13 cellular contexts compared by ENCODE assay signal in the genomic region with DNA sequence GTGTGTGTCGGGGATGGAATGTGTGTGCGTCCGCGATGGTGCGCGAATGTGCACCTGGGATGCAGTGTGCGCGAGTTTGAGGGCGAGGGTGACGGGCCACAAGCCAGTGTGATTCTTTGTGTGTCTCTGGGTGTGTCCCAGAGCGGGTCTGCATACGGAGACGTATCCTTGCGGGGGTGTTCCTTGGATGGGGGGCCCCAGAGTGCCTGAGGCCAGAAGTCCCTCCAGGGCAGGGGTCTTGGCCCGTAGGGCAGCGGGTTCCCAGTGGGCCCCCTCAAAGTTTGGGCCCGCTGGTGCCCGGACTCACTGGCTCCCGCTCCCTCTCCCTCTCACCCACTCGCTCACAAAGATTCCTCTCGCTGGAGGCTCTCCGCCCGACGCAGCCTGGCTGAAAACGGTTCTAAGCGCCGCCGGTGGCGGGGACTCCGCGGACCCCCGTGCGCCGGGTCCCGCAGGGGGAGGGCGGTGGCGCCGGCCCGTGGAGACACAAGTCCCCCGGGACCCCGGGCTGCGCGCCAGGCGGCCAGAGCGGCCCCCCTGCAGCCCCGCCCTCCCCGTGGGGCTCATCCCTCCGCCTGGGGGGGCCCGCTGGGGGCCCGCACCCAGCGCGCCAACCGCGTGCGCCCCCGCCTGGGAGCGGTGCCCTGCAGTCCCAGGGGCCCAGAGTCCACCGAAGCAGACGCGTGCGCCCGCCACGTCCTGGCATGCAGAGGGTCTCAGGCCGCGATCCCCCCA. TPM values are rescaled to one million over a fixed set of nuclear protein-coding genes. Genes with fewer than 3 reads are reported as not detected.
DNase-seq lines count a peak whose midpoint lies in the region; ATAC-seq and TF ChIP-seq lines count a peak whose summit lies in the region.
"Had no signal": no experiment of that assay in that cellular context is flagged by ENCODE, and none has a peak within 500 bp of the region (broad histone marks: within the 10 kb centered on the region; RNA-seq: fewer than 3 reads in every experiment).

No MANE protein-coding gene starts in this region.

- 1 to 3% (median 2%) methylated on average over 25 to 65 of the region's 65 CpGs for WGBS in heart left ventricle, 4 donors

- H3K36me3 Mint-ChIP-seq in memory B cell = no peaks in the 10 kb centered on the region
- H3K36me3 Mint-ChIP-seq in CD4-positive, alpha-beta T cell (ENCODE audit: low read depth) = no peaks in the 10 kb centered on the region

- H3K4me1 ChIP-seq in heart left ventricle (peaks cover 0 to 47% (median 17%) of the 10 kb centered on the region in 12 donors), upper lobe of right lung (peaks cover 25% of the 10 kb centered on the region)
- H3K4me1 ChIP-seq: BE2C had no signal

- H3K9me3 ChIP-seq in heart left ventricle (no peaks in the 10 kb centered on the region), upper lobe of right lung (no peaks in the 10 kb centered on the region)
- no peaks in the 10 kb centered on the region for H3K9me3 ChIP-seq in CD4-positive, alpha-beta T cell (ENCODE audit: control insufficient read depth, low read length)
- H3K9me3 ChIP-seq: BE2C, Peyer's patch had no signal

- CTCF ChIA-PET in CD4-positive, alpha-beta T cell (lab: Charles Lee) = no interaction called here

- H3K36me3 ChIP-seq in heart left ventricle (no peaks in the 10 kb centered on the region), upper lobe of right lung (no peaks in the 10 kb centered on the region)
- H3K36me3 ChIP-seq: BE2C, Peyer's patch had no signal

- no peak for TF ChIP-seq CTCF in heart left ventricle (IDR thresholded peaks at IDR 0.05)
- no peak for TF ChIP-seq CTCF in upper lobe of right lung (IDR thresholded peaks at IDR 0.05)
- TF ChIP-seq CTCF in CD4-positive, alpha-beta T cell (IDR thresholded peaks at IDR 0.05) = no peak

- H3K4me3 ChIP-seq in heart left ventricle (peak overlapping the region in 9 of 12 donors; percentile 7 to 51 (median 42)), upper lobe of right lung (peak overlapping the region; percentile 16)

- ATAC-seq in heart left ventricle (no peak), left cardiac atrium (no peak), memory B cell (ENCODE audit: low read depth) (no peak), upper lobe of right lung (no peak), HG03442 (IDR thresholded peaks at IDR 0.05; ENCODE audit: unreplicated experiment) (no peak)
- ATAC-seq in CD4-positive, alpha-beta T cell (ENCODE audit: poor library complexity) = no peak

- H3K4me1 Mint-ChIP-seq in memory B cell = peaks cover 11% of the 10 kb centered on the region
- H3K4me1 Mint-ChIP-seq in CD4-positive, alpha-beta T cell (ENCODE audit: low read depth) = peaks cover 15% of the 10 kb centered on the region

- POLR2A ChIA-PET in CD4-positive, alpha-beta T cell (lab: Charles Lee) = interaction anchor here (1.0 kb wide), 1 partner anchor 17 kb away, joined by 3 read pairs; a partner anchor contains a TSS

- no peaks in the 10 kb centered on the region for H3K9me3 Mint-ChIP-seq in memory B cell
- no peaks in the 10 kb centered on the region for H3K9me3 Mint-ChIP-seq in CD4-positive, alpha-beta T cell
- H3K9me3 Mint-ChIP-seq: activated CD4-positive, alpha-beta T cell treated with anti-CD3 and anti-CD28 coated beads, Interleukin-2, amount 10 ng/mL, durations not matched to agents 7 days and 5 days had no signal

- H3K27ac ChIP-seq in heart left ventricle (peak overlapping the region in 2 of 12 donors; percentile 13 to 15), upper lobe of right lung (no peak overlapping the region)
- no peak overlapping the region for H3K27ac ChIP-seq in CD4-positive, alpha-beta T cell (ENCODE audit: low read depth, low read length)
- H3K27ac ChIP-seq: Peyer's patch had no signal

- no peak for TF ChIP-seq POLR2A in heart left ventricle (IDR thresholded peaks at IDR 0.05)

- no peak for DNase-seq in heart left ventricle
- DNase-seq in left cardiac atrium = no peak
- peak; percentile 33 for DNase-seq in astrocyte of the hippocampus (ENCODE audit: low read depth, low spot score)
- DNase-seq in memory B cell (ENCODE audit: low spot score in 2 of 2) = no peak
- no peak for DNase-seq in upper lobe of right lung
- no peak for DNase-seq in CD4-positive, alpha-beta T cell
- no peak for DNase-seq in cerebellar nuclear complex (lab: John Stamatoyannopoulos, UW)
- DNase-seq: activated CD4-positive, alpha-beta T cell treated with anti-CD3 and anti-CD28 coated beads, Interleukin-2, amount 10 ng/mL, durations not matched to agents 7 days and 5 days; BE2C; foreskin melanocyte; NCI-H1436; Peyer's patch had no signal

- peak overlapping the region; percentile 72 for H3K4me3 Mint-ChIP-seq in memory B cell
- no peak overlapping the region for H3K4me3 Mint-ChIP-seq in CD4-positive, alpha-beta T cell
- H3K4me3 Mint-ChIP-seq: activated CD4-positive, alpha-beta T cell treated with anti-CD3 and anti-CD28 coated beads, Interleukin-2, amount 10 ng/mL, durations not matched to agents 7 days and 5 days had no signal

- intact Hi-C loops in heart left ventricle (cut with DNase I) = no loop called here
- intact Hi-C loops in left cardiac atrium (cut with DNase I) = no loop called here
- intact Hi-C loops in upper lobe of right lung (cut with DNase I) = no loop called here
- intact Hi-C loops in CD4-positive, alpha-beta T cell (cut with DNase I, micrococcal nuclease) = no loop called here

- H3K27me3 Mint-ChIP-seq in memory B cell = peaks cover 33% of the 10 kb centered on the region
- peaks cover 73% of the 10 kb centered on the region for H3K27me3 Mint-ChIP-seq in CD4-positive, alpha-beta T cell

- H3K27me3 ChIP-seq in heart left ventricle = peaks cover 36 to 94% (median 76%) of the 10 kb centered on the region in 9 donors
- peaks cover 77% of the 10 kb centered on the region for H3K27me3 ChIP-seq in upper lobe of right lung
- H3K27me3 ChIP-seq in CD4-positive, alpha-beta T cell (ENCODE audit: control insufficient read depth, insufficient read depth, low read length) = peaks cover 68% of the 10 kb centered on the region

- no peak overlapping the region for H3K27ac Mint-ChIP-seq in memory B cell
- H3K27ac Mint-ChIP-seq in CD4-positive, alpha-beta T cell = no peak overlapping the region
- H3K27ac Mint-ChIP-seq: activated CD4-positive, alpha-beta T cell treated with anti-CD3 and anti-CD28 coated beads, Interleukin-2, amount 10 ng/mL, durations not matched to agents 7 days and 5 days had no signal

RNA-seq across cellular contexts. Expression of a gene that starts 0.9 kb away (rescaled TPM):
- total RNA-seq in heart left ventricle = 10 to 100 TPM in 4 of 9 donors, 1 to 10 TPM in 5; 2.8 to 60.5 (median 9.9) TPM
- 10 to 100 TPM; 50.2 to 64.0 TPM for polyA plus RNA-seq in heart left ventricle
- total RNA-seq in left cardiac atrium = 10 to 100 TPM; 26.8 to 66.7 TPM
- 23.4 TPM for total RNA-seq in upper lobe of right lung
- not detected for total RNA-seq in CD4-positive, alpha-beta T cell
- total RNA-seq: activated CD4-positive, alpha-beta T cell treated with anti-CD3 and anti-CD28 coated beads, Interleukin-2, amount 10 ng/mL, durations not matched to agents 7 days and 5 days had no signal

RNA-seq across cellular contexts. Expression of a gene that starts 7.0 kb away (rescaled TPM):
- total RNA-seq in heart left ventricle = 1 to 10 TPM in 5 of 9 donors, under 1 TPM in 4; 0.50 to 4.6 (median 1.1) TPM
- 1 to 10 TPM; 1.5 to 5.1 TPM for polyA plus RNA-seq in heart left ventricle
- 1 to 10 TPM; 1.9 to 3.3 TPM for total RNA-seq in left cardiac atrium
- total RNA-seq in upper lobe of right lung = 2.2 TPM
- total RNA-seq in CD4-positive, alpha-beta T cell = under 1 TPM; 0.25 to 0.27 TPM

RNA-seq across cellular contexts. Expression of a gene that starts 17.1 kb away (rescaled TPM):
- total RNA-seq in heart left ventricle = 100 to 1,000 TPM in 2 of 9 donors, 10 to 100 TPM in 7; 42.9 to 205 (median 68.2) TPM
- polyA plus RNA-seq in heart left ventricle = 100 to 1,000 TPM in 1 of 2 donors, 10 to 100 TPM in 1; 46.8 to 101 TPM
- 10 to 100 TPM; 65.3 to 76.0 TPM for total RNA-seq in left cardiac atrium
- 57.1 TPM for total RNA-seq in upper lobe of right lung
- total RNA-seq in CD4-positive, alpha-beta T cell = 10 to 100 TPM; 88.4 to 88.9 TPM

RNA-seq across cellular contexts. Expression of a gene that starts 31.1 kb away (rescaled TPM):
- total RNA-seq in heart left ventricle (10 to 100 TPM in 1 of 9 donors, 1 to 10 TPM in 8; 4.6 to 11.4 (median 6.8) TPM), left cardiac atrium (10 to 100 TPM in 1 of 2 donors, 1 to 10 TPM in 1; 7.8 to 10.2 TPM), upper lobe of right lung (11.8 TPM)
- 1 to 10 TPM; 2.8 to 4.9 TPM for polyA plus RNA-seq in heart left ventricle
- 10 to 100 TPM; 13.7 to 19.0 TPM for total RNA-seq in CD4-positive, alpha-beta T cell

RNA-seq across cellular contexts. Expression of a gene that starts 34.1 kb away (rescaled TPM):
- total RNA-seq in heart left ventricle (100 to 1,000 TPM; 336 to 944 (median 761) TPM), left cardiac atrium (100 to 1,000 TPM; 696 to 720 TPM), upper lobe of right lung (840 TPM)
- polyA plus RNA-seq in heart left ventricle = 100 to 1,000 TPM; 675 to 716 TPM
- total RNA-seq in CD4-positive, alpha-beta T cell = 1,000 to 10,000 TPM; 2,255 to 2,378 TPM
